ENCODE assay signal across 24 cellular contexts in the genomic region with DNA sequence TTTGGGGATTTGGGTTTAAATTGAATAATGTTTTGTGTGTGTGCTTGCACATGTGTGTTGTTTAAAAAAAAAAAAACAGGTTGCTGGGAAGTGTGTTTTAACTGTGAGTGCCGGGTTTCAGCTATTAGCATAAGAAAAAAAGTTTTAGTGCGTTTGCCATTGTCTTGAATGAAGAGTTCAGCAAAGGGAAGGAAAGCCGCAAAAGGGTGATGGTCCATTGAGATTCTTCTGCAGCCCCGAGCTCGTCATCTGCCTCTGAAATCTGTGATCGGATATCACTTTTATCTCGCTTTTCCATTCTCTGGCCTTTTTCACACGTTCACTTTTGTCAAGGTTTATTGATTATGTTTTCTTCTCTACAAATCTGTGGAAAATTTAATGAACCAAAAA. TPM values are rescaled to one million over a fixed set of nuclear protein-coding genes. Genes with fewer than 3 reads are reported as not detected.
DNase-seq lines count a peak whose midpoint lies in the region; ATAC-seq, FAIRE-seq and TF ChIP-seq lines count a peak whose summit lies in the region.
"Had no signal": no experiment of that assay in that cellular context is flagged by ENCODE, and none has a peak within 500 bp of the region (broad histone marks: within the 10 kb centered on the region; RNA-seq: fewer than 3 reads in every experiment).

No MANE protein-coding gene starts in this region.

- no peak overlapping the region for H4K91ac ChIP-seq in H1 (replicated peaks; ENCODE audit: insufficient read length, low read length)

- H3K36me3 ChIP-seq in ACC112 (ENCODE audit: insufficient read depth, low read length) (no peaks in the 10 kb centered on the region), HUES6 (ENCODE audit: control insufficient read depth, insufficient read depth, low read length) (no peaks in the 10 kb centered on the region), H1 (ENCODE audit: control insufficient read depth in 2 of 4, insufficient read depth in 4 of 4, low read length in 3 of 4) (no peaks in the 10 kb centered on the region), gastroesophageal sphincter (no peaks in the 10 kb centered on the region)
- H3K36me3 ChIP-seq in CD8-positive, alpha-beta memory T cell (ENCODE audit: insufficient read depth, low read length) = no peaks in the 10 kb centered on the region
- H3K36me3 ChIP-seq: ascending aorta, neutrophil, thoracic aorta had no signal

- H3K9me3 ChIP-seq in HUES6 (ENCODE audit: control insufficient read depth, insufficient read depth, low read depth, low read length) = no peaks in the 10 kb centered on the region
- no peaks in the 10 kb centered on the region for H3K9me3 ChIP-seq in H1 (ENCODE audit: insufficient read depth in 2 of 2, low read depth in 1 of 2, low read length in 1 of 2)
- H3K9me3 ChIP-seq in CD8-positive, alpha-beta memory T cell (ENCODE audit: low read length) = no peaks in the 10 kb centered on the region
- no peaks in the 10 kb centered on the region for H3K9me3 ChIP-seq in gastroesophageal sphincter
- H3K9me3 ChIP-seq: ascending aorta, neutrophil, thoracic aorta had no signal

- no peak overlapping the region for H4K8ac ChIP-seq in H1 (ENCODE audit: extremely low read depth, insufficient read depth, low read length)

- H3K4ac ChIP-seq in H1 (replicated peaks; ENCODE audit: insufficient read length, low read depth, low read length) = no peak overlapping the region

- H3K9me3 Mint-ChIP-seq in nephron progenitor cell = no peaks in the 10 kb centered on the region
- H3K9me3 Mint-ChIP-seq in CD8-positive, alpha-beta memory T cell = no peaks in the 10 kb centered on the region
- H3K9me3 Mint-ChIP-seq: activated naive CD4-positive, alpha-beta T cell treated with anti-CD3 and anti-CD28 coated beads for 36 hours; activated T-cell treated with anti-CD3 and anti-CD28 coated beads, Interleukin-2, amount 50 U/mL, for 24 hours; stimulated activated effector memory CD8-positive, alpha-beta T cell treated with anti-CD3 and anti-CD28 coated beads, Interleukin-12 subunit alpha, Interleukin-12 subunit beta, amount 100 ng/mL, for 72 hours had no signal

- no peak overlapping the region for H2AFZ ChIP-seq in ACC112 (ENCODE audit: low read length, unreplicated experiment)
- no peak overlapping the region for H2AFZ ChIP-seq in H1 (ENCODE audit: low read length)

- H3K56ac ChIP-seq in H1 (replicated peaks; ENCODE audit: insufficient read length, low read depth, low read length) = no peak overlapping the region

- no peak overlapping the region for H2BK15ac ChIP-seq in H1 (ENCODE audit: low read length)

- H3K36me3 Mint-ChIP-seq in nephron progenitor cell (ENCODE audit: low read depth) = no peaks in the 10 kb centered on the region
- H3K36me3 Mint-ChIP-seq in CD8-positive, alpha-beta memory T cell = no peaks in the 10 kb centered on the region
- H3K36me3 Mint-ChIP-seq: CD4-positive, CD25-positive, alpha-beta regulatory T cell; stimulated activated effector memory CD8-positive, alpha-beta T cell treated with anti-CD3 and anti-CD28 coated beads, Interleukin-12 subunit alpha, Interleukin-12 subunit beta, amount 100 ng/mL, for 72 hours had no signal

- H3K79me2 ChIP-seq in ACC112 (ENCODE audit: control insufficient read depth, insufficient read depth, low read length, unreplicated experiment) (peaks cover 84% of the 10 kb centered on the region), H1 (ENCODE audit: control insufficient read depth in 1 of 2, insufficient read depth in 2 of 2, low read length in 2 of 2) (peaks cover 18 to 77% of the 10 kb centered on the region in 2 experiments)

- peak; percentile 95 for FAIRE-seq in H1 (lab: Jason Lieb, UNC)
- FAIRE-seq: colon, GM12891 had no signal

- no peak for TF ChIP-seq RAD21 in H1 (IDR thresholded peaks at IDR 0.05 in 1 of 2, conservative IDR thresholded peaks at IDR 0.05 in 1 of 2; ENCODE audit: low read depth in 2 of 2, low read length in 2 of 2)

- H3K27ac Mint-ChIP-seq in nephron progenitor cell = peak overlapping the region; percentile 38
- H3K27ac Mint-ChIP-seq in CD8-positive, alpha-beta memory T cell = no peak overlapping the region
- H3K27ac Mint-ChIP-seq: activated naive CD4-positive, alpha-beta T cell treated with anti-CD3 and anti-CD28 coated beads for 36 hours; activated T-cell treated with anti-CD3 and anti-CD28 coated beads, Interleukin-2, amount 50 U/mL, for 24 hours; CD4-positive, CD25-positive, alpha-beta regulatory T cell; stimulated activated effector memory CD8-positive, alpha-beta T cell treated with anti-CD3 and anti-CD28 coated beads, Interleukin-12 subunit alpha, Interleukin-12 subunit beta, amount 100 ng/mL, for 72 hours had no signal

- H3K23ac ChIP-seq in H1 (ENCODE audit: insufficient read length) = no peak overlapping the region

- H3K4me1 Mint-ChIP-seq in nephron progenitor cell = peaks cover 70% of the 10 kb centered on the region
- peaks cover 0 to 4% (median 0%) of the 10 kb centered on the region in 3 donors for H3K4me1 Mint-ChIP-seq in CD8-positive, alpha-beta memory T cell

- H3K9ac ChIP-seq in HUES6 (ENCODE audit: low read length) (peak overlapping the region; percentile 85), H1 (replicated peaks in 1 of 4; ENCODE audit: extremely low read depth in 1 of 4, low read depth in 3 of 4, low read length in 3 of 4) (peak overlapping the region in 3 of 4 experiments; percentile 36 to 78 (median 60); a peak in 1 of 7 replicates)

- H3K4me3 ChIP-seq in ACC112 (ENCODE audit: low read depth, low read length) = peak overlapping the region; percentile 82
- H3K4me3 ChIP-seq in HUES6 (ENCODE audit: low read depth, low read length) = peak overlapping the region; percentile 85
- H3K4me3 ChIP-seq in H1 (ENCODE audit: extremely low read depth in 1 of 4, insufficient read depth in 2 of 4, low read depth in 3 of 4, low read length in 4 of 4) = peak overlapping the region; percentile 38 to 91 (median 52); a peak in 6 of 8 replicates
- H3K4me3 ChIP-seq in CD8-positive, alpha-beta memory T cell (ENCODE audit: low read length) = no peak overlapping the region
- H3K4me3 ChIP-seq in gastroesophageal sphincter = no peak overlapping the region
- H3K4me3 ChIP-seq: thoracic aorta had no signal

- no peak overlapping the region; the same call in 1 of the 2 replicates for H2BK5ac ChIP-seq in H1 (ENCODE audit: low read depth, low read length)

- H3K4me3 Mint-ChIP-seq in nephron progenitor cell = peak overlapping the region; percentile 81
- no peak overlapping the region for H3K4me3 Mint-ChIP-seq in CD8-positive, alpha-beta memory T cell
- H3K4me3 Mint-ChIP-seq: activated naive CD4-positive, alpha-beta T cell treated with anti-CD3 and anti-CD28 coated beads for 36 hours; activated T-cell treated with anti-CD3 and anti-CD28 coated beads, Interleukin-2, amount 50 U/mL, for 24 hours; CD4-positive, CD25-positive, alpha-beta regulatory T cell; stimulated activated effector memory CD8-positive, alpha-beta T cell treated with anti-CD3 and anti-CD28 coated beads, Interleukin-12 subunit alpha, Interleukin-12 subunit beta, amount 100 ng/mL, for 72 hours had no signal

- TF ChIP-seq POLR2A in H1 (IDR thresholded peaks at IDR 0.05; ENCODE audit: control extremely low read depth in 1 of 2, low read depth in 2 of 2, low read length in 2 of 2) (no peak), gastroesophageal sphincter (IDR thresholded peaks at IDR 0.05) (no peak)

- CTCF ChIA-PET in H1 (lab: Charles Lee; ENCODE audit: partially characterized antibody) = interaction anchor here (0.7 to 2.9 kb wide), 7 partner anchors 10 to 143 kb away, joined by 3 to 11 read pairs (median 3); no protein-coding TSS in a partner anchor
- CTCF ChIA-PET in CD8-positive, alpha-beta memory T cell (lab: Charles Lee) = no interaction called here

- no peak overlapping the region for H2AK5ac ChIP-seq in H1 (ENCODE audit: low read depth, low read length)

- peaks cover 37% of the 10 kb centered on the region for H3K23me2 ChIP-seq in H1 (ENCODE audit: low read depth, low read length)

- no peak overlapping the region for H2BK12ac ChIP-seq in H1 (ENCODE audit: low read depth, low read length)

- no peak overlapping the region for H2BK20ac ChIP-seq in H1 (ENCODE audit: low read length)

- TF ChIP-seq CTCF in H1 (IDR thresholded peaks at IDR 0.05; ENCODE audit: control extremely low read depth in 1 of 3, insufficient read depth in 1 of 3, low read depth in 1 of 3, low read length in 3 of 3) (no peak), nephron progenitor cell (IDR thresholded peaks at IDR 0.05) (no peak), gastroesophageal sphincter (IDR thresholded peaks at IDR 0.05) (no peak)

- no peaks in the 10 kb centered on the region for H3K27me3 ChIP-seq in ACC112 (ENCODE audit: insufficient read depth, low read length)
- no peaks in the 10 kb centered on the region for H3K27me3 ChIP-seq in HUES6 (ENCODE audit: control insufficient read depth, insufficient read depth, low read length)
- no peaks in the 10 kb centered on the region for H3K27me3 ChIP-seq in H1 (replicated peaks in 1 of 4; ENCODE audit: control insufficient read depth in 3 of 4, extremely low read depth in 1 of 4, insufficient read depth in 3 of 4, low read length in 3 of 4)
- peaks cover 8% of the 10 kb centered on the region for H3K27me3 ChIP-seq in CD8-positive, alpha-beta memory T cell (ENCODE audit: insufficient read depth, low read length, poor library complexity, severe bottlenecking)
- peaks cover 46% of the 10 kb centered on the region for H3K27me3 ChIP-seq in gastroesophageal sphincter
- H3K27me3 ChIP-seq: ascending aorta had no signal

- peaks cover 17% of the 10 kb centered on the region for H3K79me1 ChIP-seq in H1 (ENCODE audit: low read depth, low read length)

- DNase-seq in H1 (ENCODE audit: low read depth in 1 of 2, low spot score in 2 of 2) (peak in 1 of 2 experiments; percentile 39), nephron progenitor cell (no peak)
- DNase-seq in CD8-positive, alpha-beta memory T cell = no peak
- DNase-seq: activated CD4-positive, alpha-beta T cell treated with anti-CD3 and anti-CD28 coated beads, Interleukin-2, amount 50 U/mL, for 1 hour; activated naive CD4-positive, alpha-beta T cell treated with anti-CD3 and anti-CD28 coated beads for 36 hours; activated T-cell treated with anti-CD3 and anti-CD28 coated beads, Interleukin-2, amount 50 U/mL, for 24 hours; CD4-positive, CD25-positive, alpha-beta regulatory T cell; Kasumi-1; midbrain; NCI-H1105 treated with DMSO at 0.1 percent for 48 hours; NCI-H526; T-helper 1 cell had no signal

- no peak for ATAC-seq in GM18909 (IDR thresholded peaks at IDR 0.05; ENCODE audit: poor library complexity, unreplicated experiment)
- no peak for ATAC-seq in gastroesophageal sphincter
- no peak for ATAC-seq in GM19035 (IDR thresholded peaks at IDR 0.05; ENCODE audit: unreplicated experiment)
- ATAC-seq: Right ventricle myocardium inferior; stimulated activated effector memory CD8-positive, alpha-beta T cell treated with anti-CD3 and anti-CD28 coated beads, Interleukin-12 subunit alpha, Interleukin-12 subunit beta, amount 100 ng/mL, for 72 hours had no signal

- no peak overlapping the region for H2BK120ac ChIP-seq in H1 (replicated peaks; ENCODE audit: low read depth, low read length)

- no peak overlapping the region; the same call in 1 of the 2 replicates for H3K18ac ChIP-seq in H1 (ENCODE audit: extremely low read depth, low read length)

- 3% methylated on average over 8 of the region's 8 CpGs; no CpG with 5 or more reads in 1 of the 2 experiments for WGBS in H1 (ENCODE audit: extremely low coverage in 1 of 2, insufficient coverage in 1 of 2, insufficient read length in 1 of 2, insufficient replicate concordance in 2 of 2, low coverage in 1 of 2, low lambda C conversion rate in 2 of 2, missing lambda C conversion rate in 1 of 2), 2 experiments
- WGBS in gastroesophageal sphincter (ENCODE audit: low coverage in 1 of 2), 2 donors = 74 to 87% methylated on average over 8 of the region's 8 CpGs

- no peak overlapping the region for H3K14ac ChIP-seq in H1 (ENCODE audit: insufficient read length)

- peaks cover 39% of the 10 kb centered on the region for H3K4me1 ChIP-seq in ACC112 (ENCODE audit: control insufficient read depth, insufficient read depth, low read length, unreplicated experiment)
- peaks cover 55% of the 10 kb centered on the region for H3K4me1 ChIP-seq in HUES6 (ENCODE audit: control insufficient read depth, insufficient read depth, low read length)
- peaks cover 23 to 41% (median 34%) of the 10 kb centered on the region in 4 experiments for H3K4me1 ChIP-seq in H1 (replicated peaks in 1 of 4; ENCODE audit: control insufficient read depth in 3 of 4, insufficient read depth in 4 of 4, low read length in 3 of 4)
- no peaks in the 10 kb centered on the region for H3K4me1 ChIP-seq in CD8-positive, alpha-beta memory T cell (ENCODE audit: insufficient read depth, low read length)
- peaks cover 0 to 64% (median 10%) of the 10 kb centered on the region in 3 donors for H3K4me1 ChIP-seq in gastroesophageal sphincter

- H3K4me2 ChIP-seq in H1 (ENCODE audit: insufficient read depth in 1 of 2, low read depth in 2 of 2, low read length in 2 of 2) = peak overlapping the region; percentile 91 to 99

- TF ChIP-seq EP300 in H1 (IDR thresholded peaks at IDR 0.05; ENCODE audit: borderline replicate concordance in 1 of 2, low read depth in 2 of 2, low read length in 2 of 2) (no peak), gastroesophageal sphincter (IDR thresholded peaks at IDR 0.05) (no peak)

- H3K27me3 Mint-ChIP-seq in nephron progenitor cell (ENCODE audit: low read depth, poor library complexity) = peaks cover 10% of the 10 kb centered on the region
- H3K27me3 Mint-ChIP-seq in CD8-positive, alpha-beta memory T cell = peaks cover 46 to 69% of the 10 kb centered on the region in 2 donors

- H3K27ac ChIP-seq in ACC112 (ENCODE audit: low read depth, low read length) (peak overlapping the region; percentile 30; the same call in 1 of the 2 replicates), HUES6 (ENCODE audit: low read depth, low read length) (peak overlapping the region; percentile 88; the same call in 1 of the 2 replicates), H1 (ENCODE audit: low read depth, low read length) (no peak overlapping the region), gastroesophageal sphincter (peak overlapping the region in 1 of 4 donors; percentile 60)
- no peak overlapping the region for H3K27ac ChIP-seq in CD8-positive, alpha-beta memory T cell (ENCODE audit: low read depth, low read length)
- H3K27ac ChIP-seq: ascending aorta, neutrophil, thoracic aorta had no signal

- H4K20me1 ChIP-seq in H1 (replicated peaks in 1 of 2; ENCODE audit: control insufficient read depth in 1 of 2, insufficient read depth in 2 of 2, low read length in 2 of 2) = peaks cover 2 to 15% of the 10 kb centered on the region in 2 experiments

- POLR2A ChIA-PET in H1 (lab: Charles Lee; ENCODE audit: partially characterized antibody) = interaction anchor here (0.8 to 6.6 kb wide), 15 partner anchors 8 to 488 kb away, joined by 3 to 38 read pairs (median 4); a partner anchor contains a TSS
- POLR2A ChIA-PET in CD8-positive, alpha-beta memory T cell (lab: Charles Lee) = no interaction called here

- peak overlapping the region; percentile 41 for H4K5ac ChIP-seq in H1 (ENCODE audit: insufficient read length, low read depth, low read length)

RNA-seq across cellular contexts. Expression of a gene that starts 4.7 kb away (rescaled TPM):
- 46.9 and 49.8 TPM in 2 replicates for total RNA-seq in H1 (2021; fragmentation: NEBNext Ultra II Directional; extraction: Animal tissue kit (Norgen Biotek cat#: 25700))
- 18.4 and 28.8 TPM in 2 replicates for polyA plus RNA-seq in H1 (2011; rRNA removed)
- 12.7 TPM for polyA plus RNA-seq in H1 (2011; cell fraction: cytosol; rRNA removed)
- polyA plus RNA-seq in H1 (2011; cell fraction: nucleus; rRNA removed) = 59.5 TPM
- 17.6 to 27.8 TPM (median 24.7 TPM) in 4 replicates for polyA plus RNA-seq in H1 (2012, experiment 1 of 2)
- 9.7 TPM for polyA plus RNA-seq in H1 (2012, experiment 2 of 2)
- 17.1 TPM for polyA plus RNA-seq in H1 (2013, experiment 1 of 2)
- 16.9 TPM for polyA plus RNA-seq in H1 (2013, experiment 2 of 2)
- 17.2 and 19.9 TPM in 2 replicates for polyA minus RNA-seq in H1 (2011; rRNA and poly(A)+ RNA removed)
- polyA minus RNA-seq in H1 (2011; cell fraction: cytosol; rRNA and poly(A)+ RNA removed) = 23.0 TPM
- 42.4 TPM for polyA minus RNA-seq in H1 (2011; cell fraction: nucleus; rRNA and poly(A)+ RNA removed)
- not detected for total RNA-seq in CD8-positive, alpha-beta memory T cell
- polyA plus RNA-seq in CD8-positive, alpha-beta memory T cell = not detected
- total RNA-seq in gastroesophageal sphincter = 10 to 100 TPM in 2 of 4 donors, 1 to 10 TPM in 2; 6.3 to 22.3 (median 11.0) TPM
- total RNA-seq: activated naive CD4-positive, alpha-beta T cell treated with anti-CD3 and anti-CD28 coated beads for 36 hours; CD4-positive, CD25-positive, alpha-beta regulatory T cell had no signal
- polyA plus RNA-seq: CD4-positive, CD25-positive, alpha-beta regulatory T cell had no signal

Comparison
In these comparisons a context has a peak if more than half of its experiments do, and no peak if none do; other contexts are left out.
1. H3K27ac ChIP-seq: peak in ACC112 (single experiment) and HUES6 (single experiment); none in H1 (single experiment) and CD8-positive, alpha-beta memory T cell (single experiment).
2. H3K4me3 ChIP-seq: peak in ACC112 (single experiment), HUES6 (single experiment) and H1 (4 of 4); none in CD8-positive, alpha-beta memory T cell (single experiment) and gastroesophageal sphincter (0 of 2).
3. RNA of a gene that starts 4.7 kb away (total RNA-seq): 46.9 to 49.8 TPM in H1 and 6.3 to 22.3 TPM in gastroesophageal sphincter; not detected in CD8-positive, alpha-beta memory T cell; every median in the first group is over 4 times any median in the second.